8 cellular contexts compared by ENCODE assay signal in genomic region chr11:83070878-83071640, GRCh38. TPM values are rescaled to one million over a fixed set of nuclear protein-coding genes. Genes with fewer than 3 reads are reported as not detected.
DNase-seq lines count a peak whose midpoint lies in the region; ATAC-seq and TF ChIP-seq lines count a peak whose summit lies in the region.

No MANE protein-coding gene starts in this region.

- WGBS in right cardiac atrium, result under 1% methylated on average over 20 of the region's 20 CpGs

- DNase-seq in GM06990 (ENCODE audit: extremely low read depth, insufficient read length), result no peak
- DNase-seq in NB4 (ENCODE audit: low read depth), result no peak
- peak in 46 of 58 donors; percentile 26 to 85 (median 54) for DNase-seq in anterior cingulate cortex (lab: John Stamatoyannopoulos, UW)
- DNase-seq in right cardiac atrium, result peak; percentile 53 to 78 (median 72)
- DNase-seq in sciatic nerve (ENCODE audit: low spot score), result peak; percentile 77
- no peak for DNase-seq in NCI-H524 treated with DMSO at 0.1 percent for 48 hours (lab: John Stamatoyannopoulos, UW)
- DNase-seq in SKM-1 treated with dmso at 0.1 percent for 144 hours (lab: John Stamatoyannopoulos, UW; ENCODE audit: unreplicated experiment), result no peak

- peak overlapping the region; percentile 94 for H3K27ac ChIP-seq in right cardiac atrium (ENCODE audit: low read length)

- TF ChIP-seq CTCF in GM06990 (IDR thresholded peaks at IDR 0.05; ENCODE audit: insufficient read depth, low read length, poor library complexity, severe bottlenecking) (no peak), NB4 (IDR thresholded peaks at IDR 0.05; ENCODE audit: low read depth, low read length) (no peak)

- H3K27me3 ChIP-seq in GM06990 (replicated peaks; ENCODE audit: control insufficient read depth, insufficient read depth, low read length) (no peaks in the 10 kb centered on the region), right cardiac atrium (ENCODE audit: control insufficient read depth, insufficient read depth) (no peaks in the 10 kb centered on the region)

- H3K4me3 ChIP-seq in GM06990 (replicated peaks; ENCODE audit: low read depth, low read length), result peak overlapping the region; percentile 80
- peak overlapping the region; percentile 85 for H3K4me3 ChIP-seq in NB4 (ENCODE audit: low read depth, low read length)
- peak overlapping the region; percentile 77 for H3K4me3 ChIP-seq in right cardiac atrium (ENCODE audit: low read length)

- TF ChIP-seq POLR2A in NB4 (IDR thresholded peaks at IDR 0.05; ENCODE audit: extremely low read depth, insufficient read length), result no peak

- H3K9me3 ChIP-seq in right cardiac atrium (ENCODE audit: control insufficient read depth, low read length), result no peaks in the 10 kb centered on the region

- peaks cover 2% of the 10 kb centered on the region; the same call in 1 of the 2 replicates for H3K36me3 ChIP-seq in GM06990 (ENCODE audit: control insufficient read depth, insufficient read depth, low read length)

- ATAC-seq in right cardiac atrium (peak; percentile 19 to 42), sciatic nerve (peak; percentile 37), HG02870 (IDR thresholded peaks at IDR 0.05; ENCODE audit: unreplicated experiment) (no peak)

- peaks cover 5% of the 10 kb centered on the region for H3K4me1 ChIP-seq in right cardiac atrium (ENCODE audit: control insufficient read depth, insufficient read depth, low read length)

- intact Hi-C loops in right cardiac atrium (cut with DNase I), result loop anchor here in 3 of 4 donors (5.0 to 10.0 kb wide), 4 partner anchors 69 to 146 kb away; partner anchors contain the start of gene PCF11 (in 2 of the 3)
- intact Hi-C loops in sciatic nerve (cut with DNase I), result no loop called here

RNA-seq across cellular contexts. Expression of gene RAB30, which starts 0.6 kb away (rescaled TPM):
- total RNA-seq in right cardiac atrium (10 to 100 TPM; 22.3 to 30.6 (median 26.8) TPM), sciatic nerve (57.1 TPM)
- polyA plus RNA-seq in right cardiac atrium, result 4.6 TPM

Comparison
In these comparisons a context has a peak if more than half of its experiments do, and no peak if none do; other contexts are left out.
1. DNase-seq: peak in anterior cingulate cortex (46 of 58), right cardiac atrium (3 of 3) and sciatic nerve (single experiment); none in GM06990 (single experiment), NB4 (single experiment), NCI-H524 treated with DMSO at 0.1 percent for 48 hours (single experiment) and SKM-1 treated with dmso at 0.1 percent for 144 hours (single experiment).
2. Peak in every context shown above with its lines, with median percentiles within 50 percentile points of each other: H3K4me3 ChIP-seq.